20 cellular contexts compared by ENCODE assay signal in genomic region chr3:129330413-129330812, GRCh38. TPM values are rescaled to one million over a fixed set of nuclear protein-coding genes. Genes with fewer than 3 reads are reported as not detected.
DNase-seq lines count a peak whose midpoint lies in the region; ATAC-seq, FAIRE-seq and TF ChIP-seq lines count a peak whose summit lies in the region.
"Had no signal": no experiment of that assay in that cellular context is flagged by ENCODE, and none has a peak within 500 bp of the region (broad histone marks: within the 10 kb centered on the region; RNA-seq: fewer than 3 reads in every experiment).

No MANE protein-coding gene starts in this region.

- 0 out of 2 replicates have a peak, but pooled peaks cover 2% of the 10 kb centered on the region for H3K4me1 ChIP-seq in IMR-90 (ENCODE audit: control insufficient read depth, insufficient read depth, low read length)
- no peaks in the 10 kb centered on the region for H3K4me1 ChIP-seq in naive thymus-derived CD4-positive, alpha-beta T cell (ENCODE audit: control insufficient read depth in 2 of 2, insufficient read depth in 2 of 2, low read length in 2 of 2)
- H3K4me1 ChIP-seq: SJCRH30 had no signal

- TF ChIP-seq RAD21 in IMR-90 (IDR thresholded peaks at IDR 0.05; ENCODE audit: low read length) = no peak

- H4K5ac ChIP-seq in IMR-90 (ENCODE audit: low read depth, low read length) = no peak overlapping the region

- no peak overlapping the region for H2BK120ac ChIP-seq in IMR-90 (ENCODE audit: low read depth, low read length)

- no peak overlapping the region for H3K4me2 ChIP-seq in IMR-90 (ENCODE audit: low read depth, low read length)
- H3K4me2 ChIP-seq: GM23338 had no signal

- TF ChIP-seq CTCF in IMR-90 (conservative IDR thresholded peaks at IDR 0.05; ENCODE audit: low read depth, low read length) (no peak), activated B cell treated with CpG ODN at 0.5 μM for 24 hours (IDR thresholded peaks at IDR 0.05) (no peak)

- no peak overlapping the region for H4K91ac ChIP-seq in IMR-90 (ENCODE audit: insufficient read depth, low read depth, low read length)

- ATAC-seq in IMR-90 (ENCODE audit: low read depth) = peak; percentile 10; the same call in 1 of the 2 replicates
- ATAC-seq in activated B cell treated with CpG ODN at 0.5 μM for 24 hours (ENCODE audit: low read depth) = peak; percentile 70
- ATAC-seq in naive thymus-derived CD4-positive, alpha-beta T cell = peak; percentile 32
- ATAC-seq: GM23338, HCT116, PC-3 had no signal

- POLR2A ChIA-PET in IMR-90 (lab: Charles Lee; ENCODE audit: unreplicated experiment) (no interaction called here), activated B cell treated with CpG ODN at 0.5 μM for 24 hours (lab: Charles Lee) (interaction anchor here (0.9 to 1.6 kb wide), 2 partner anchors 14 to 563 kb away, joined by 3 to 5 read pairs; a partner anchor contains a TSS)
- POLR2A ChIA-PET in naive thymus-derived CD4-positive, alpha-beta T cell (lab: Charles Lee) = no interaction called here

- in situ Hi-C loops in IMR-90 (cut with MboI; ENCODE audit: low sequenced_read_pairs) = no loop called here

- H3K56ac ChIP-seq in IMR-90 (ENCODE audit: extremely low read depth, insufficient read depth, low read length) = no peak overlapping the region

- TF ChIP-seq POLR2A in GM12891 (IDR thresholded peaks at IDR 0.05; ENCODE audit: low read depth, low read length) (no peak), IMR-90 (IDR thresholded peaks at IDR 0.05; ENCODE audit: low read depth, low read length) (no peak)

- H3K4me3 ChIP-seq in IMR-90 (ENCODE audit: insufficient read depth, low read depth, low read length) = no peak overlapping the region
- H3K4me3 ChIP-seq in naive thymus-derived CD4-positive, alpha-beta T cell (ENCODE audit: low read length) = no peak overlapping the region
- H3K4me3 ChIP-seq: GM23338, SJCRH30 had no signal

- H2BK5ac ChIP-seq in IMR-90 (ENCODE audit: low read depth, low read length, poor library complexity, severe bottlenecking) = no peak overlapping the region

- H3K9ac ChIP-seq in IMR-90 (ENCODE audit: low read depth, low read length) = no peak overlapping the region

- peak overlapping the region; percentile 24; the same call in 1 of the 2 replicates for H2AK5ac ChIP-seq in IMR-90 (ENCODE audit: low read depth, low read length)

- no peak overlapping the region for H2BK15ac ChIP-seq in IMR-90 (ENCODE audit: low read depth, low read length)

- H2AFZ ChIP-seq in IMR-90 (replicated peaks; ENCODE audit: low read length, poor library complexity) = peak overlapping the region; percentile 21
- H2AFZ ChIP-seq: GM23338 had no signal

- no peaks in the 10 kb centered on the region for H3K9me3 Mint-ChIP-seq in activated B cell treated with CpG ODN at 0.5 μM for 24 hours
- no peaks in the 10 kb centered on the region for H3K9me3 Mint-ChIP-seq in naive thymus-derived CD4-positive, alpha-beta T cell
- H3K9me3 Mint-ChIP-seq: GM23338 had no signal

- peaks cover 11% of the 10 kb centered on the region for H3K27me3 Mint-ChIP-seq in activated B cell treated with CpG ODN at 0.5 μM for 24 hours
- H3K27me3 Mint-ChIP-seq in naive thymus-derived CD4-positive, alpha-beta T cell = peaks cover 0 to 8% (median 0%) of the 10 kb centered on the region in 5 donors

- H3K27ac ChIP-seq in IMR-90 (ENCODE audit: insufficient read depth, low read length) = no peak overlapping the region
- no peak overlapping the region for H3K27ac ChIP-seq in naive thymus-derived CD4-positive, alpha-beta T cell (ENCODE audit: low read depth, low read length)
- H3K27ac ChIP-seq: SJCRH30 had no signal

- no TSS peak for BruUV-seq in IMR-90 (replicated peaks; lab: Mats Ljungman, UMichigan)

- DNase-seq in GM12891 (ENCODE audit: insufficient read length, low spot score) (no peak), IMR-90 (peak; percentile 27), activated B cell treated with CpG ODN at 0.5 μM for 24 hours (no peak), cerebellar cortex (ENCODE audit: low spot score) (no peak), T-helper 9 cell (no peak), NCI-H1105 (lab: John Stamatoyannopoulos, UW) (no peak), cerebellum (ENCODE audit: low spot score) (no peak)
- no peak for DNase-seq in naive thymus-derived CD4-positive, alpha-beta T cell
- DNase-seq: COR-L47, DMS153, KG1, NCI-H1092 treated with DMSO at 0.1 percent for 48 hours, NCI-H1694, NCI-H345, NCI-H526 treated with DMSO at 0.1 percent for 48 hours, PC-3, SJCRH30 had no signal

- H3K18ac ChIP-seq in IMR-90 (ENCODE audit: low read depth, low read length) = no peak overlapping the region

- FAIRE-seq in GM12891 (lab: Jason Lieb, UNC) = no peak

- intact Hi-C loops in IMR-90 (cut with micrococcal nuclease) = no loop called here
- intact Hi-C loops in activated B cell treated with CpG ODN at 0.5 μM for 24 hours (cut with micrococcal nuclease) = no loop called here
- intact Hi-C loops in naive thymus-derived CD4-positive, alpha-beta T cell (cut with micrococcal nuclease) = no loop called here

- H3K79me1 ChIP-seq in IMR-90 (ENCODE audit: low read depth in 1 of 2, low read length in 2 of 2) = no peaks in the 10 kb centered on the region

- CTCF ChIA-PET in IMR-90 (lab: Yijun Ruan, JAX) = no interaction called here
- CTCF ChIA-PET in activated B cell treated with CpG ODN at 0.5 μM for 24 hours (lab: Charles Lee) = no interaction called here
- CTCF ChIA-PET in naive thymus-derived CD4-positive, alpha-beta T cell (lab: Charles Lee) = no interaction called here

- no peaks in the 10 kb centered on the region for H3K36me3 Mint-ChIP-seq in activated B cell treated with CpG ODN at 0.5 μM for 24 hours (ENCODE audit: low read depth)
- no peaks in the 10 kb centered on the region for H3K36me3 Mint-ChIP-seq in naive thymus-derived CD4-positive, alpha-beta T cell
- H3K36me3 Mint-ChIP-seq: CD14-positive monocyte had no signal

- no peaks in the 10 kb centered on the region for H3K36me3 ChIP-seq in IMR-90 (ENCODE audit: control insufficient read depth, insufficient read depth, low read length)
- no peaks in the 10 kb centered on the region for H3K36me3 ChIP-seq in naive thymus-derived CD4-positive, alpha-beta T cell (ENCODE audit: control insufficient read depth in 2 of 3, insufficient read depth in 3 of 3, low read length in 3 of 3)
- H3K36me3 ChIP-seq: SJCRH30 had no signal

- H2AK9ac ChIP-seq in IMR-90 (replicated peaks; ENCODE audit: low read depth, low read length, poor library complexity) = no peak overlapping the region

- H3K9me3 ChIP-seq in IMR-90 (ENCODE audit: control insufficient read depth, insufficient read depth, low read length) = no peaks in the 10 kb centered on the region
- H3K9me3 ChIP-seq in naive thymus-derived CD4-positive, alpha-beta T cell (ENCODE audit: control insufficient read depth in 2 of 3, low read length in 3 of 3) = no peaks in the 10 kb centered on the region
- H3K9me3 ChIP-seq: SJCRH30 had no signal

- no peak overlapping the region for H2BK20ac ChIP-seq in IMR-90 (ENCODE audit: low read depth, low read length)

- no peak overlapping the region for H3K4me3 Mint-ChIP-seq in activated B cell treated with CpG ODN at 0.5 μM for 24 hours
- H3K4me3 Mint-ChIP-seq in naive thymus-derived CD4-positive, alpha-beta T cell = no peak overlapping the region
- H3K4me3 Mint-ChIP-seq: CD14-positive monocyte, GM23338 had no signal

- H4K8ac ChIP-seq in IMR-90 (ENCODE audit: low read depth in 2 of 2, low read length in 2 of 2) = no peak overlapping the region

- H3K9me1 ChIP-seq in IMR-90 (ENCODE audit: insufficient read depth, low read length) = peaks cover 13% of the 10 kb centered on the region

- no peak overlapping the region for H3K4ac ChIP-seq in IMR-90 (ENCODE audit: low read depth, low read length)

- no peak overlapping the region for H3K27ac Mint-ChIP-seq in activated B cell treated with CpG ODN at 0.5 μM for 24 hours
- peak overlapping the region in 1 of 9 donors; percentile 21 for H3K27ac Mint-ChIP-seq in naive thymus-derived CD4-positive, alpha-beta T cell
- H3K27ac Mint-ChIP-seq: CD14-positive monocyte, GM23338 had no signal

- H4K20me1 ChIP-seq in IMR-90 (ENCODE audit: insufficient read depth, low read length) = no peaks in the 10 kb centered on the region

- H3K27me3 ChIP-seq in IMR-90 (ENCODE audit: control insufficient read depth, insufficient read depth, low read length) = peaks cover 2% of the 10 kb centered on the region; the same call in 1 of the 2 replicates
- no peaks in the 10 kb centered on the region for H3K27me3 ChIP-seq in naive thymus-derived CD4-positive, alpha-beta T cell (ENCODE audit: control insufficient read depth in 2 of 2, insufficient read depth in 2 of 2, low read length in 2 of 2)
- H3K27me3 ChIP-seq: SJCRH30 had no signal

- H3K4me1 Mint-ChIP-seq in activated B cell treated with CpG ODN at 0.5 μM for 24 hours = peaks cover 11% of the 10 kb centered on the region
- peaks cover 0 to 1% (median 0%) of the 10 kb centered on the region in 7 donors for H3K4me1 Mint-ChIP-seq in naive thymus-derived CD4-positive, alpha-beta T cell
- H3K4me1 Mint-ChIP-seq: GM23338 had no signal

- 94% methylated on average over 3 of the region's 6 CpGs; no CpG with 5 or more reads in 1 of the 2 experiments for WGBS in IMR-90 (ENCODE audit: extremely low coverage in 2 of 2, insufficient read length in 1 of 2), 2 experiments

- H3K23ac ChIP-seq in IMR-90 (ENCODE audit: low read depth, low read length) = 0 out of 2 replicates have a peak overlapping the region, but pooled peaks have one; percentile 10

- H3K14ac ChIP-seq in IMR-90 (replicated peaks; ENCODE audit: low read depth, low read length) = no peak overlapping the region

- dilution Hi-C loops in IMR-90 (cut with HindIII; ENCODE audit: low sequenced_read_pairs, unreplicated experiment) = no loop called here

TF ChIP-seq in GM12891, 5 proteins besides CTCF, POLR2A, EP300 and RAD21 (continues in another document):
- TF ChIP-seq SPI1 (IDR thresholded peaks at IDR 0.05; ENCODE audit: low read depth, low read length) (peak; percentile 92), POLR2AphosphoS5 (IDR thresholded peaks at IDR 0.05; ENCODE audit: low read depth, low read length) (no peak), PAX5 (IDR thresholded peaks at IDR 0.05; ENCODE audit: insufficient read depth, low read length, severe bottlenecking) (no peak), TAF1 (IDR thresholded peaks at IDR 0.05; ENCODE audit: low read depth, low read length) (no peak)

TF ChIP-seq in IMR-90, 13 proteins besides CTCF, POLR2A, EP300 and RAD21 (continues in another document):
- no peak for TF ChIP-seq SMC3 (IDR thresholded peaks at IDR 0.05; ENCODE audit: low read depth, low read length)
- TF ChIP-seq CEBPB (IDR thresholded peaks at IDR 0.05; ENCODE audit: low read depth, low read length) = no peak

RNA-seq across cellular contexts. Expression of gene HMCES, which starts 51.7 kb away (rescaled TPM):
- polyA plus RNA-seq in GM12891 (2012; ENCODE audit: low read depth, missing spikeins) = 42.1 TPM
- total RNA-seq in IMR-90 (2012; rRNA removed) (25.8 and 26.0 TPM in 2 replicates), activated B cell treated with CpG ODN at 0.5 μM for 24 hours (31.7 and 37.2 TPM in 2 replicates), cerebellum (14.6 TPM)
- 25.9 and 30.5 TPM in 2 replicates for polyA plus RNA-seq in IMR-90 (2012; rRNA removed)
- polyA plus RNA-seq in IMR-90 (2012; cell fraction: cytosol; rRNA removed) = 16.8 and 25.4 TPM in 2 replicates
- 11.2 and 17.5 TPM in 2 replicates for polyA plus RNA-seq in IMR-90 (2012; cell fraction: nucleus; rRNA removed; ENCODE audit: low replicate concordance)
- 10 to 100 TPM; 45.7 to 56.4 (median 52.5) TPM for total RNA-seq in naive thymus-derived CD4-positive, alpha-beta T cell
- 100 to 1,000 TPM in 1 of 2 donors, 10 to 100 TPM in 1; 85.3 to 135 TPM for polyA plus RNA-seq in naive thymus-derived CD4-positive, alpha-beta T cell

Comparison
In these comparisons a context has a peak if more than half of its experiments do, and no peak if none do; other contexts are left out.
1. ATAC-seq: peak in every context shown above with its lines; median percentile 70 in activated B cell treated with CpG ODN at 0.5 μM for 24 hours; 32 in naive thymus-derived CD4-positive, alpha-beta T cell; 10 in IMR-90.